7 cellular contexts compared by ENCODE assay signal in the genomic region with DNA sequence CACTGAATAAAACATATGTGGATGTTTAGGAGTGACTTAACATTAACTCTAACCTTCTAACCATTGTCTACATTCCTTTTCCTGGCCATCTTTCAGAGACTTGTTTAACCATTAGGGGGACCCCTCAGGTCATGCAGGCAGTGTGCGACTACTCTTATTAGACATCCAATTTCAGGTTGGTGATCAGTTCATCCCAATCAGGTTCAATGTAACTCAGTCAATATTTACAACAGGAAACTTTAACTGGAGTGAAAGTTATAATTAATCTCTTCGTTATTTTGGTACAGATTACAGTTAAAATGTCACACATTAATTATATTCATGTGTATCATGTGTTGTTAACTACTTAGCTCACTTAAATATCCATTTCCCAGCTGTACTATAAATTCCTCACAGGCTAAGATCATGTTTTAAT.
DNase-seq lines count a peak whose midpoint lies in the region; ATAC-seq, FAIRE-seq and TF ChIP-seq lines count a peak whose summit lies in the region.

No MANE protein-coding gene starts in this region.

- no peaks in the 10 kb centered on the region for H3K36me3 Mint-ChIP-seq in activated B cell treated with CpG ODN at 0.5 μM for 24 hours (ENCODE audit: low read depth)
- peaks cover 0 to 2% (median 0%) of the 10 kb centered on the region in 5 donors for H3K36me3 Mint-ChIP-seq in naive thymus-derived CD4-positive, alpha-beta T cell

- DNase-seq in GM12891 (ENCODE audit: insufficient read length, low spot score): peak; percentile 18
- DNase-seq in activated B cell treated with CpG ODN at 0.5 μM for 24 hours: no peak
- DNase-seq in naive thymus-derived CD4-positive, alpha-beta T cell: no peak
- DNase-seq in DMS153 (lab: John Stamatoyannopoulos, UW): no peak
- no peak for DNase-seq in ovary

- no peaks in the 10 kb centered on the region for H3K36me3 ChIP-seq in naive thymus-derived CD4-positive, alpha-beta T cell (ENCODE audit: control insufficient read depth in 2 of 3, insufficient read depth in 3 of 3, low read length in 3 of 3)
- H3K36me3 ChIP-seq in ovary: no peaks in the 10 kb centered on the region

- no peaks in the 10 kb centered on the region for H3K27me3 ChIP-seq in naive thymus-derived CD4-positive, alpha-beta T cell (ENCODE audit: control insufficient read depth in 2 of 2, insufficient read depth in 2 of 2, low read length in 2 of 2)
- H3K27me3 ChIP-seq in ovary: no peaks in the 10 kb centered on the region

- H3K4me3 Mint-ChIP-seq in activated B cell treated with CpG ODN at 0.5 μM for 24 hours: no peak overlapping the region
- H3K4me3 Mint-ChIP-seq in naive thymus-derived CD4-positive, alpha-beta T cell: no peak overlapping the region

- ATAC-seq in GM21367 (IDR thresholded peaks at IDR 0.05; ENCODE audit: unreplicated experiment): peak; percentile 99
- peak; percentile 100 for ATAC-seq in HG03442 (IDR thresholded peaks at IDR 0.05; ENCODE audit: unreplicated experiment)
- ATAC-seq in activated B cell treated with CpG ODN at 0.5 μM for 24 hours (ENCODE audit: low read depth): peak; percentile 79
- ATAC-seq in naive thymus-derived CD4-positive, alpha-beta T cell: peak; percentile 27

- intact Hi-C loops in activated B cell treated with CpG ODN at 0.5 μM for 24 hours (cut with micrococcal nuclease) (loop anchor here (1.0 kb wide), 4 partner anchors 29 to 103 kb away; no protein-coding TSS in a partner anchor), ovary (cut with DNase I) (no loop called here)
- intact Hi-C loops in naive thymus-derived CD4-positive, alpha-beta T cell (cut with micrococcal nuclease): loop anchor here (1.0 to 2.0 kb wide), 2 partner anchors 74 to 103 kb away; no protein-coding TSS in a partner anchor

- peaks cover 8% of the 10 kb centered on the region for H3K27me3 Mint-ChIP-seq in activated B cell treated with CpG ODN at 0.5 μM for 24 hours
- peaks cover 0 to 6% (median 0%) of the 10 kb centered on the region in 5 donors for H3K27me3 Mint-ChIP-seq in naive thymus-derived CD4-positive, alpha-beta T cell

- TF ChIP-seq POLR2A in GM12891 (IDR thresholded peaks at IDR 0.05; ENCODE audit: low read depth, low read length): no peak
- no peak for TF ChIP-seq POLR2A in ovary (IDR thresholded peaks at IDR 0.05)

- no peaks in the 10 kb centered on the region for H3K9me3 ChIP-seq in naive thymus-derived CD4-positive, alpha-beta T cell (ENCODE audit: control insufficient read depth in 2 of 3, low read length in 3 of 3)
- H3K9me3 ChIP-seq in ovary: no peaks in the 10 kb centered on the region

- TF ChIP-seq CTCF in activated B cell treated with CpG ODN at 0.5 μM for 24 hours (IDR thresholded peaks at IDR 0.05) (no peak), ovary (IDR thresholded peaks at IDR 0.05) (no peak)

- WGBS in ovary, 3 donors: 38 to 48% (median 43%) methylated on average over 2 of the region's 2 CpGs

- H3K4me1 Mint-ChIP-seq in activated B cell treated with CpG ODN at 0.5 μM for 24 hours: peaks cover 5% of the 10 kb centered on the region
- H3K4me1 Mint-ChIP-seq in naive thymus-derived CD4-positive, alpha-beta T cell: peaks cover 0 to 4% (median 0%) of the 10 kb centered on the region in 7 donors

- CTCF ChIA-PET in activated B cell treated with CpG ODN at 0.5 μM for 24 hours (lab: Charles Lee): interaction anchor here (0.8 to 1.9 kb wide), 9 partner anchors 10 to 106 kb away, joined by 3 to 22 read pairs (median 4); no protein-coding TSS in a partner anchor
- CTCF ChIA-PET in naive thymus-derived CD4-positive, alpha-beta T cell (lab: Charles Lee): interaction anchor here (0.6 to 1.6 kb wide), 3 partner anchors 9 to 495 kb away, joined by 3 to 7 read pairs (median 5); no protein-coding TSS in a partner anchor

- no peak overlapping the region for H3K27ac Mint-ChIP-seq in activated B cell treated with CpG ODN at 0.5 μM for 24 hours
- H3K27ac Mint-ChIP-seq in naive thymus-derived CD4-positive, alpha-beta T cell: no peak overlapping the region

- H3K9me3 Mint-ChIP-seq in activated B cell treated with CpG ODN at 0.5 μM for 24 hours: no peaks in the 10 kb centered on the region
- H3K9me3 Mint-ChIP-seq in naive thymus-derived CD4-positive, alpha-beta T cell: no peaks in the 10 kb centered on the region

- POLR2A ChIA-PET in activated B cell treated with CpG ODN at 0.5 μM for 24 hours (lab: Charles Lee): interaction anchor here (0.6 to 1.4 kb wide), 6 partner anchors 10 to 97 kb away, joined by 3 to 5 read pairs (median 3); no protein-coding TSS in a partner anchor
- POLR2A ChIA-PET in naive thymus-derived CD4-positive, alpha-beta T cell (lab: Charles Lee): interaction anchor here (0.7 kb wide), 1 partner anchor 64 kb away, joined by 3 read pairs; no protein-coding TSS in a partner anchor

- H3K4me1 ChIP-seq in naive thymus-derived CD4-positive, alpha-beta T cell (ENCODE audit: control insufficient read depth in 2 of 2, insufficient read depth in 2 of 2, low read length in 2 of 2): peaks cover 0 to 3% of the 10 kb centered on the region in 2 donors
- H3K4me1 ChIP-seq in ovary (ENCODE audit: insufficient read depth): no peaks in the 10 kb centered on the region

- H3K27ac ChIP-seq in naive thymus-derived CD4-positive, alpha-beta T cell (ENCODE audit: low read depth, low read length): no peak overlapping the region
- H3K27ac ChIP-seq in ovary: no peak overlapping the region

- TF ChIP-seq EP300 in ovary (IDR thresholded peaks at IDR 0.05): no peak

- H3K4me3 ChIP-seq in naive thymus-derived CD4-positive, alpha-beta T cell (ENCODE audit: low read length): no peak overlapping the region
- no peak overlapping the region for H3K4me3 ChIP-seq in ovary

- peak; percentile 90 for FAIRE-seq in GM12891 (lab: Jason Lieb, UNC)

TF ChIP-seq in GM12891, 5 proteins besides CTCF, POLR2A, EP300 and RAD21:
- TF ChIP-seq POU2F2 (IDR thresholded peaks at IDR 0.05; ENCODE audit: low read depth, low read length) (no peak), PAX5 (IDR thresholded peaks at IDR 0.05; ENCODE audit: insufficient read depth, low read length, severe bottlenecking) (no peak), SPI1 (IDR thresholded peaks at IDR 0.05; ENCODE audit: low read depth, low read length) (no peak), TAF1 (IDR thresholded peaks at IDR 0.05; ENCODE audit: low read depth, low read length) (no peak), POLR2AphosphoS5 (IDR thresholded peaks at IDR 0.05; ENCODE audit: low read depth, low read length) (no peak)

Comparison
In these comparisons a context has a peak if more than half of its experiments do, and no peak if none do; other contexts are left out.
1. ATAC-seq: peak in every context shown above with its lines; median percentile 100 in HG03442; 99 in GM21367; 79 in activated B cell treated with CpG ODN at 0.5 μM for 24 hours; 27 in naive thymus-derived CD4-positive, alpha-beta T cell.
2. intact Hi-C loops: an anchor here in activated B cell treated with CpG ODN at 0.5 μM for 24 hours (1.0 kb wide) and naive thymus-derived CD4-positive, alpha-beta T cell (1.0 to 2.0 kb wide); none called in ovary.